In the genomic region with DNA sequence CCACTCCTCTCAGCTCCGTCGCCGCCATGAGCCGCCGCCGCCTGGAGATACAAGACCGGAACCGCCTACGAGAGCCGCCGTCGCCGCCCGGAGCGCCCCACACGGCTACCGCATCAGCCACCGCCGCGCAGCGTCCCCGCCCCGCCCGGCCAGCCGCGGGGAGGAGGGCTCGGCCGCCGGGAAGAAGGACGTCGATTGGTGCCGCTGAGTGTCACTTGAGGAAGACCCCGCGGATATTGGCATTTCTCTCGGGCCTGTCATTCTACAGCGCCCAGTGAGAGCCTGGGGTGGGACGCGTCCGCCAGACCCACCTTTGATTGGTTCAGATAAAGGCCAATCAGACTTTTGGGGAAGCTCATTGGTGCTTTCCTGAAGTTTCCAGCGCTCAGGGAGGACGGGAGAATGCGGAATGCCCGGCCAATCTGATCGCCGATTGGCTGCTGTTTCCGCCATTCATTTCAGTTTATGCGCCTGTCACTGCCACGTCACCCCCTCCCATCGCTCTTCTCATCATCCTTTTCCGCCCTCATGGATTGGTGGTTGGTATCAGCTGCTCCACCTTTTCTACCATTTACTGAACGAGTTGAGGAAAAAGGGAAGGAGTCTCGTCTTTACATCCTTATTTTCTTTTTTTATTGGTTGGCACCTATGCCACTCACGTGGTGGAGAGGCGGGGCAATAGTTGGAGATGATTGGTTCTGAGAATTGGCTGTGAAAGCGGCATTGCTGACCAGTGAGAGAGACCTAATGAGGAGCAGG, we compare ENCODE assay signal across 1 cellular context.
A peak's percentile ranks its signal among the peaks of the same experiment; 100 is the strongest.
TF ChIP-seq lines count a peak whose summit lies in the region.

A gene with protein sequence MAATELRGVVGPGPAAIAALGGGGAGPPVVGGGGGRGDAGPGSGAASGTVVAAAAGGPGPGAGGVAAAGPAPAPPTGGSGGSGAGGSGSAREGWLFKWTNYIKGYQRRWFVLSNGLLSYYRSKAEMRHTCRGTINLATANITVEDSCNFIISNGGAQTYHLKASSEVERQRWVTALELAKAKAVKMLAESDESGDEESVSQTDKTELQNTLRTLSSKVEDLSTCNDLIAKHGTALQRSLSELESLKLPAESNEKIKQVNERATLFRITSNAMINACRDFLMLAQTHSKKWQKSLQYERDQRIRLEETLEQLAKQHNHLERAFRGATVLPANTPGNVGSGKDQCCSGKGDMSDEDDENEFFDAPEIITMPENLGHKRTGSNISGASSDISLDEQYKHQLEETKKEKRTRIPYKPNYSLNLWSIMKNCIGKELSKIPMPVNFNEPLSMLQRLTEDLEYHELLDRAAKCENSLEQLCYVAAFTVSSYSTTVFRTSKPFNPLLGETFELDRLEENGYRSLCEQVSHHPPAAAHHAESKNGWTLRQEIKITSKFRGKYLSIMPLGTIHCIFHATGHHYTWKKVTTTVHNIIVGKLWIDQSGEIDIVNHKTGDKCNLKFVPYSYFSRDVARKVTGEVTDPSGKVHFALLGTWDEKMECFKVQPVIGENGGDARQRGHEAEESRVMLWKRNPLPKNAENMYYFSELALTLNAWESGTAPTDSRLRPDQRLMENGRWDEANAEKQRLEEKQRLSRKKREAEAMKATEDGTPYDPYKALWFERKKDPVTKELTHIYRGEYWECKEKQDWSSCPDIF (minus strand): TSS at position 138 of the 759 bp plus-strand sequence. CDS start 110 bp downstream, at position 28.

TF ChIP-seq in H1, 55 proteins besides CTCF, POLR2A, EP300 and RAD21 (continued from another document):
- TF ChIP-seq, protein P1, sequence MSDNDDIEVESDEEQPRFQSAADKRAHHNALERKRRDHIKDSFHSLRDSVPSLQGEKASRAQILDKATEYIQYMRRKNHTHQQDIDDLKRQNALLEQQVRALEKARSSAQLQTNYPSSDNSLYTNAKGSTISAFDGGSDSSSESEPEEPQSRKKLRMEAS (IDR thresholded peaks at IDR 0.05): 0 out of 2 replicates have a peak, but pooled peaks have one; percentile 14
- no peak for TF ChIP-seq EGR1 (IDR thresholded peaks at IDR 0.05; ENCODE audit: borderline replicate concordance, low read depth, low read length)
- TF ChIP-seq, protein P2, sequence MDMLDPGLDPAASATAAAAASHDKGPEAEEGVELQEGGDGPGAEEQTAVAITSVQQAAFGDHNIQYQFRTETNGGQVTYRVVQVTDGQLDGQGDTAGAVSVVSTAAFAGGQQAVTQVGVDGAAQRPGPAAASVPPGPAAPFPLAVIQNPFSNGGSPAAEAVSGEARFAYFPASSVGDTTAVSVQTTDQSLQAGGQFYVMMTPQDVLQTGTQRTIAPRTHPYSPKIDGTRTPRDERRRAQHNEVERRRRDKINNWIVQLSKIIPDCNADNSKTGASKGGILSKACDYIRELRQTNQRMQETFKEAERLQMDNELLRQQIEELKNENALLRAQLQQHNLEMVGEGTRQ (IDR thresholded peaks at IDR 0.05; ENCODE audit: low read length): peak; percentile 55; the same call in 1 of the 2 replicates
- peak; percentile 82; the same call in 1 of the 2 replicates for TF ChIP-seq RBBP5 (IDR thresholded peaks at IDR 0.05; ENCODE audit: borderline replicate concordance, low read depth, low read length)
- TF ChIP-seq BCL11A (IDR thresholded peaks at IDR 0.05; ENCODE audit: low read depth in 2 of 2, low read length in 2 of 2): no peak
TF ChIP-seq in H1: peak in this region for 17.
